ENCODE assay signal across 21 cellular contexts in genomic region chr2:163556511-163556910, GRCh38.
DNase-seq lines count a peak whose midpoint lies in the region; ATAC-seq and TF ChIP-seq lines count a peak whose summit lies in the region.
"Had no signal": no experiment of that assay in that cellular context is flagged by ENCODE, and none has a peak within 500 bp of the region (broad histone marks: within the 10 kb centered on the region; RNA-seq: fewer than 3 reads in every experiment).

No MANE protein-coding gene starts in this region.

- H3K9me3 ChIP-seq in SK-N-SH, result no peaks in the 10 kb centered on the region
- H3K9me3 ChIP-seq in mesenchymal stem cell (ENCODE audit: control insufficient read depth, low read length), result no peaks in the 10 kb centered on the region
- H3K9me3 ChIP-seq in Karpas-422 (ENCODE audit: low read length), result no peaks in the 10 kb centered on the region

- no peak overlapping the region for H2AK5ac ChIP-seq in mesenchymal stem cell (ENCODE audit: low read length, severe bottlenecking)

- no peak for TF ChIP-seq RAD21 in SK-N-SH (IDR thresholded peaks at IDR 0.05; ENCODE audit: low read length)

- DNase-seq in SK-N-SH (no peak), astrocyte of the spinal cord (ENCODE audit: low read depth, low spot score) (peak; percentile 69), mesenchymal stem cell (no peak), Karpas-422 (no peak), germinal center (ENCODE audit: low spot score) (no peak), GM10266 (ENCODE audit: extremely low spot score) (no peak)
- DNase-seq: ACHN, H7, KG1, NCI-H1105, NCI-H1694, NCI-H2081, NCI-H2171 treated with DMSO at 0.1 percent for 48 hours, NCI-H446, NCI-H526 treated with DMSO at 0.1 percent for 48 hours, PC-3, Right ventricle myocardium superior had no signal

- CTCF ChIA-PET in SK-N-SH (lab: Yijun Ruan, JAX), result no interaction called here

- H3K4me3 ChIP-seq in SK-N-SH (ENCODE audit: low read depth in 2 of 2, low read length in 1 of 2), result no peak overlapping the region
- H3K4me3 ChIP-seq in astrocyte of the spinal cord (ENCODE audit: low read depth, low read length), result no peak overlapping the region
- no peak overlapping the region for H3K4me3 ChIP-seq in mesenchymal stem cell (ENCODE audit: insufficient read depth in 1 of 2, low read depth in 1 of 2, low read length in 2 of 2)
- H3K4me3 ChIP-seq in Karpas-422 (ENCODE audit: low read length), result no peak overlapping the region
- H3K4me3 ChIP-seq: GM12878 had no signal

- H2AFZ ChIP-seq in SK-N-SH (ENCODE audit: low read depth), result no peak overlapping the region
- no peak overlapping the region for H2AFZ ChIP-seq in mesenchymal stem cell (ENCODE audit: low read depth, low read length)
- H2AFZ ChIP-seq in Karpas-422 (ENCODE audit: low read length), result no peak overlapping the region

- TF ChIP-seq CTCF in SK-N-SH (IDR thresholded peaks at IDR 0.05) (no peak), astrocyte of the spinal cord (IDR thresholded peaks at IDR 0.05; ENCODE audit: low read depth, low read length) (no peak), GM10266 (IDR thresholded peaks at IDR 0.05; ENCODE audit: control insufficient read depth, insufficient read depth, low read depth, missing control alignments) (no peak)

- H3K9me2 ChIP-seq in SK-N-SH (no peaks in the 10 kb centered on the region), Karpas-422 (replicated peaks; ENCODE audit: insufficient read depth, low read length) (no peaks in the 10 kb centered on the region)

- H3K27me3 ChIP-seq in SK-N-SH (ENCODE audit: insufficient read depth) (no peaks in the 10 kb centered on the region), mesenchymal stem cell (ENCODE audit: control insufficient read depth in 1 of 2, insufficient read depth in 1 of 2, low read length in 2 of 2) (no peaks in the 10 kb centered on the region), Karpas-422 (ENCODE audit: low read length) (no peaks in the 10 kb centered on the region)

- in situ Hi-C loops in astrocyte of the spinal cord (cut with HindIII; ENCODE audit: low sequenced_read_pairs), result no loop called here

- no peak overlapping the region for H3K4me2 ChIP-seq in SK-N-SH
- no peak overlapping the region for H3K4me2 ChIP-seq in mesenchymal stem cell (ENCODE audit: low read length, poor library complexity, severe bottlenecking)
- H3K4me2 ChIP-seq in Karpas-422 (ENCODE audit: low read depth, low read length, poor library complexity, severe bottlenecking), result no peak overlapping the region

- peak; percentile 53 for ATAC-seq in SK-N-SH treated with all-trans-retinoic acid at 6 μM for 48 hours
- ATAC-seq in GM18517 (IDR thresholded peaks at IDR 0.05; ENCODE audit: unreplicated experiment), result no peak
- ATAC-seq: GM12878, PC-3 had no signal

- no peak overlapping the region for H4K8ac ChIP-seq in mesenchymal stem cell (ENCODE audit: low read length)

- H4K20me1 ChIP-seq in SK-N-SH (ENCODE audit: insufficient read depth), result no peaks in the 10 kb centered on the region
- no peaks in the 10 kb centered on the region for H4K20me1 ChIP-seq in Karpas-422 (ENCODE audit: insufficient read depth, low read depth, low read length)

- no peak overlapping the region for H2BK5ac ChIP-seq in mesenchymal stem cell (ENCODE audit: low read depth, low read length, poor library complexity, severe bottlenecking)

- H3K79me1 ChIP-seq in mesenchymal stem cell (replicated peaks; ENCODE audit: low read length, poor library complexity, severe bottlenecking), result no peaks in the 10 kb centered on the region

- H3K27ac ChIP-seq in SK-N-SH (ENCODE audit: low read depth in 2 of 2, low read length in 1 of 2) (no peak overlapping the region), mesenchymal stem cell (ENCODE audit: low read length, poor library complexity, severe bottlenecking) (peak overlapping the region; percentile 96), Karpas-422 (ENCODE audit: low read length) (no peak overlapping the region)
- H3K27ac ChIP-seq: 22Rv1 had no signal

- H2BK120ac ChIP-seq in mesenchymal stem cell (ENCODE audit: low read depth, low read length), result no peak overlapping the region

- H3K4ac ChIP-seq in mesenchymal stem cell (ENCODE audit: low read depth in 1 of 2, low read length in 2 of 2), result no peak overlapping the region

- POLR2A ChIA-PET in SK-N-SH (lab: Yijun Ruan, JAX), result no interaction called here

- no peaks in the 10 kb centered on the region for H3K79me2 ChIP-seq in SK-N-SH (ENCODE audit: insufficient read depth)
- no peaks in the 10 kb centered on the region for H3K79me2 ChIP-seq in Karpas-422 (ENCODE audit: low read length)

- H4K91ac ChIP-seq in mesenchymal stem cell (ENCODE audit: low read length), result no peak overlapping the region

- H3F3A ChIP-seq in SK-N-SH (replicated peaks; ENCODE audit: insufficient read depth), result peaks cover 4% of the 10 kb centered on the region

- no peak overlapping the region for H3K18ac ChIP-seq in mesenchymal stem cell (ENCODE audit: low read depth in 1 of 2, low read length in 2 of 2)

- no peaks in the 10 kb centered on the region for H3K36me3 ChIP-seq in SK-N-SH (replicated peaks in 1 of 2; ENCODE audit: control insufficient read depth in 1 of 2, insufficient read depth in 2 of 2, low read length in 1 of 2)
- H3K36me3 ChIP-seq in mesenchymal stem cell (ENCODE audit: control insufficient read depth in 1 of 2, insufficient read depth in 2 of 2, low read depth in 1 of 2, low read length in 2 of 2), result no peaks in the 10 kb centered on the region
- H3K36me3 ChIP-seq in Karpas-422 (ENCODE audit: insufficient read depth, low read length), result no peaks in the 10 kb centered on the region

- WGBS in SK-N-SH (ENCODE audit: low lambda C conversion rate), result 74% methylated on average over 2 of the region's 2 CpGs
- WGBS in mesenchymal stem cell, result 100% methylated on average over 1 of the region's 2 CpGs

- no peak overlapping the region for H2BK12ac ChIP-seq in mesenchymal stem cell (ENCODE audit: low read length in 2 of 2)

- TF ChIP-seq EP300 in SK-N-SH (IDR thresholded peaks at IDR 0.05; ENCODE audit: borderline replicate concordance in 1 of 2, low read depth in 1 of 2, low read length in 1 of 2), result no peak

- H2BK15ac ChIP-seq in mesenchymal stem cell (ENCODE audit: low read depth, poor library complexity, severe bottlenecking), result no peak overlapping the region

- H3K4me1 ChIP-seq in SK-N-SH (ENCODE audit: control insufficient read depth in 1 of 2, insufficient read depth in 2 of 2, low read depth in 1 of 2, low read length in 1 of 2) (no peaks in the 10 kb centered on the region; a peak in 1 of 4 replicates), mesenchymal stem cell (ENCODE audit: control insufficient read depth, insufficient read depth, low read depth, low read length) (no peaks in the 10 kb centered on the region), Karpas-422 (ENCODE audit: low read length) (no peaks in the 10 kb centered on the region)

- H3K9ac ChIP-seq in SK-N-SH (no peak overlapping the region), mesenchymal stem cell (ENCODE audit: low read length) (no peak overlapping the region), Karpas-422 (ENCODE audit: low read length) (no peak overlapping the region)

- no peak overlapping the region for H3K14ac ChIP-seq in mesenchymal stem cell (ENCODE audit: low read length in 2 of 2)

- no peak overlapping the region for H3K23ac ChIP-seq in mesenchymal stem cell (ENCODE audit: low read length in 2 of 2)

TF ChIP-seq in SK-N-SH treated with all-trans-retinoic acid at 6 μM for 48 hours, 23 proteins besides CTCF, POLR2A, EP300 and RAD21 (continues in another document):
- TF ChIP-seq GLIS3 (CRISPR knock-in tag; IDR thresholded peaks at IDR 0.05) (no peak), PATZ1 (CRISPR knock-in tag; IDR thresholded peaks at IDR 0.05; ENCODE audit: borderline replicate concordance) (no peak), ARNTL (CRISPR knock-in tag; IDR thresholded peaks at IDR 0.05; ENCODE audit: borderline replicate concordance, low read depth) (no peak)

TF ChIP-seq in SK-N-SH, 30 proteins besides CTCF, POLR2A, EP300 and RAD21 (continues in another document):
- TF ChIP-seq FOXM1 (IDR thresholded peaks at IDR 0.05; ENCODE audit: low read depth) (no peak), EZH2phosphoT487 (IDR thresholded peaks at IDR 0.05; ENCODE audit: borderline replicate concordance, low read depth) (no peak), REST (IDR thresholded peaks at IDR 0.05; ENCODE audit: low read depth, low read length) (no peak), GABPA (IDR thresholded peaks at IDR 0.05; ENCODE audit: low read depth) (no peak), FOSL2 (IDR thresholded peaks at IDR 0.05; ENCODE audit: borderline replicate concordance, low read depth) (no peak), RFX5 (IDR thresholded peaks at IDR 0.05; ENCODE audit: low read length) (no peak), MXI1 (IDR thresholded peaks at IDR 0.05; ENCODE audit: low read depth, low read length) (no peak), TCF12 (IDR thresholded peaks at IDR 0.05) (no peak), SMC3 (IDR thresholded peaks at IDR 0.05; ENCODE audit: low read depth, low read length) (no peak), MEF2A (IDR thresholded peaks at IDR 0.05; ENCODE audit: borderline replicate concordance, low read depth) (no peak)
